In the genomic region with DNA sequence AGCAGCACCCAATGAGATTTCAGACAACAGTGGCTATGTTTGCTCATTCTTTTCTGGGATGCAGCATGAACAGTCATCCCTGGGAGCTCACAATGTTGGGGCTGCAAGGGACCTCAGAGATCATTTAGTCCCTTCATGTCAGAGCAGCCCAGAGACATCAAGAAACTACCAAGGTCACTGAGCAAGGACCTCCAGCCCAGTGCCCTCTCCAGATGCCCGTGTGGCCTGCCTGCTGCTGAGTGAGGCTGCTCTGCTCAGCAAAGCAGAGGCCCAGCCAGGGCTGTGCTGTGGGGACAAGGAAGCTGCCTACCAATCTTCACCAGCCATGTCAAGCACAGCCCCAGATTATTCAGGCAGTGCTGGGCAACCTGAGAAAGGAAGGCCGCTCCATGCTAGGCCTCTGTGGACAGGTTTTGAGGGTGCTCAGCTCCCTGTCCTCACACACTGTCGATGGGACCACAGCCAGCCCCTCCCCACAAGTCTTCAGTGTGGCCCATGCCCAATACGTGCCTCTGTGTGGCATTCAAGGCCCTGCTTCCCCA, we compare ENCODE assay signal across 1 cellular context.
TF ChIP-seq lines count a peak whose summit lies in the region.

No MANE protein-coding gene starts in this region.

TF ChIP-seq in HepG2, 621 proteins besides CTCF, POLR2A, EP300 and RAD21 (continued from another document):
- TF ChIP-seq, protein P1, sequence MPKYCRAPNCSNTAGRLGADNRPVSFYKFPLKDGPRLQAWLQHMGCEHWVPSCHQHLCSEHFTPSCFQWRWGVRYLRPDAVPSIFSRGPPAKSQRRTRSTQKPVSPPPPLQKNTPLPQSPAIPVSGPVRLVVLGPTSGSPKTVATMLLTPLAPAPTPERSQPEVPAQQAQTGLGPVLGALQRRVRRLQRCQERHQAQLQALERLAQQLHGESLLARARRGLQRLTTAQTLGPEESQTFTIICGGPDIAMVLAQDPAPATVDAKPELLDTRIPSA (CRISPR knock-in tag; IDR thresholded peaks at IDR 0.05; ENCODE audit: borderline replicate concordance): no peak
- no peak for TF ChIP-seq HOXA3 (CRISPR knock-in tag; IDR thresholded peaks at IDR 0.05)
